ENCODE assay signal across 8 cellular contexts in the genomic region with DNA sequence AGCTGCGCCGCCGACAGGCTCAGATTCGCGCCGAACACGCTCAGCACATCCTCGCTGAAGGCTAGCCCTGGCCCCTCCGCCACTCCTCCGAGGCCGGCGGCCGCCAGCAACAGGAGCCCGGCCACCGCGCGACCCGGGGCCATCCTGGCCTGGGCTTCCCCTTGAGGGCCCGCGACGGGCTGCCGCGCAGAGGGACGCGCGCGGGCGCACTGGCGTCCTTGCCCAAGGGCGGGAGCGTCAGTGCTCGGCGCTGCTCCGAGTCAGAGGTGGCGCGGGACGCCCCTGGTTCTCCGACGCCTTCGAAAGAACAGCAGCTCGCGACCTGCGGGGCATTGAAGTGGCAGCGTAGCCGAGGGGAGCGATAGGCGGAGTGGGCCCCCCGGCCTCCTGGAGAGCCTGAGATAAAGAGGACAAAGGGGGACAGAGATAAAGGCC. TPM values are rescaled to one million over a fixed set of nuclear protein-coding genes. Genes with fewer than 3 reads are reported as not detected.
A peak's percentile ranks its signal among the peaks of the same experiment; 100 is the strongest.
DNase-seq lines count a peak whose midpoint lies in the region; ATAC-seq, FAIRE-seq and TF ChIP-seq lines count a peak whose summit lies in the region.

No MANE protein-coding gene starts in this region.

- no peak for TF ChIP-seq EP300 in A549 (IDR thresholded peaks at IDR 0.05)

- peak overlapping the region; percentile 83 to 92 for H3K27ac Mint-ChIP-seq in natural killer cell

- peaks cover 41% of the 10 kb centered on the region in 2 donors for H3K4me1 Mint-ChIP-seq in natural killer cell

- no peaks in the 10 kb centered on the region for H3K27me3 ChIP-seq in esophagus squamous epithelium

- POLR2A ChIA-PET in A549 (lab: Yijun Ruan, JAX): interaction anchor here (1.8 kb wide), 1 partner anchor 86 kb away, joined by 9 read pairs; no protein-coding TSS in a partner anchor

- no peak for FAIRE-seq in A549 (lab: Jason Lieb, UNC)

- H3K27ac ChIP-seq in A549 (peak overlapping the region; percentile 74 to 93), esophagus squamous epithelium (peak overlapping the region; percentile 65 to 84 (median 76))

- H3K9me3 ChIP-seq in A549 (no peaks in the 10 kb centered on the region), esophagus squamous epithelium (no peaks in the 10 kb centered on the region)

- ATAC-seq in A549: peak; percentile 86 to 90
- peak; percentile 28 for ATAC-seq in GM18508 (IDR thresholded peaks at IDR 0.05; ENCODE audit: insufficient read depth, unreplicated experiment)
- ATAC-seq in HG02970 (IDR thresholded peaks at IDR 0.05; ENCODE audit: low FRiP score, unreplicated experiment): peak; percentile 55
- peak; percentile 71 to 80 (median 73) for ATAC-seq in natural killer cell
- ATAC-seq in stimulated activated naive CD8-positive, alpha-beta T cell treated with anti-CD3 and anti-CD28 coated beads, Interleukin-15, Interleukin-2, amounts not matched to agents 100 U/mL and 50 U/mL, for 24 hours: peak; percentile 66

- intact Hi-C loops in esophagus squamous epithelium (cut with DNase I) (no loop called here), natural killer cell (cut with micrococcal nuclease) (loop anchor here (1.0 kb wide), 1 partner anchor 87 kb away; no protein-coding TSS in a partner anchor)

- CTCF ChIA-PET in A549 (lab: Yijun Ruan, JAX): interaction anchor here (0.6 to 0.9 kb wide), 2 partner anchors 83 to 86 kb away, joined by 3 to 4 read pairs; no protein-coding TSS in a partner anchor

- H3K36me3 ChIP-seq in esophagus squamous epithelium: no peaks in the 10 kb centered on the region

- no peak for TF ChIP-seq CTCF in A549 (IDR thresholded peaks at IDR 0.05)
- TF ChIP-seq CTCF in esophagus squamous epithelium (IDR thresholded peaks at IDR 0.05): no peak
- TF ChIP-seq CTCF in natural killer cell (IDR thresholded peaks at IDR 0.05): no peak

- TF ChIP-seq POLR2A in A549 (IDR thresholded peaks at IDR 0.05; ENCODE audit: low read length): 0 out of 2 replicates have a peak, but pooled peaks have one; percentile 32
- TF ChIP-seq POLR2A in esophagus squamous epithelium (IDR thresholded peaks at IDR 0.05): peak in 1 of 4 donors; percentile 34

- H3K36me3 Mint-ChIP-seq in natural killer cell: no peaks in the 10 kb centered on the region

- H3K4me3 ChIP-seq in A549 (peak overlapping the region; percentile 56), esophagus squamous epithelium (peak overlapping the region; percentile 55 to 86 (median 68))

- no peaks in the 10 kb centered on the region for H3K9me3 Mint-ChIP-seq in natural killer cell

- H3K4me3 Mint-ChIP-seq in natural killer cell: peak overlapping the region; percentile 86

- no peak for TF ChIP-seq RAD21 in A549 (conservative IDR thresholded peaks at IDR 0.05 in 1 of 2, IDR thresholded peaks at IDR 0.05 in 1 of 2)

- H3K4me1 ChIP-seq in A549: peaks cover 9% of the 10 kb centered on the region; the same call in 1 of the 3 replicates
- peaks cover 6 to 25% (median 8%) of the 10 kb centered on the region in 3 donors for H3K4me1 ChIP-seq in esophagus squamous epithelium

- peaks cover 0 to 4% of the 10 kb centered on the region in 2 donors for H3K27me3 Mint-ChIP-seq in natural killer cell (ENCODE audit: low read depth in 2 of 2)

- DNase-seq in A549 (ENCODE audit: low read depth in 1 of 2, low spot score in 1 of 2) (peak; percentile 38 to 57), NCI-H748 treated with DMSO at 0.1 percent for 48 hours (lab: John Stamatoyannopoulos, UW) (peak; percentile 26), activated T-cell treated with anti-CD3 and anti-CD28 coated beads for 48 hours (ENCODE audit: low read depth) (peak; percentile 72), esophagus squamous epithelium (lab: John Stamatoyannopoulos, UW) (peak; percentile 20), natural killer cell (peak; percentile 72)
- DNase-seq in stimulated activated naive CD8-positive, alpha-beta T cell treated with anti-CD3 and anti-CD28 coated beads, Interleukin-15, Interleukin-2, amounts not matched to agents 100 U/mL and 50 U/mL, for 24 hours: peak; percentile 75

- 0% methylated on average over 7 of the region's 48 CpGs for WGBS in A549 (ENCODE audit: missing lambda C conversion rate)
- 0% methylated on average over 4 of the region's 48 CpGs; no CpG with 5 or more reads in 1 of the 2 donors for whole genome bisulfite sequencing in esophagus squamous epithelium, 2 donors

- peak overlapping the region; percentile 84 for H3K4me2 ChIP-seq in A549

TF ChIP-seq in A549, 52 proteins besides CTCF, POLR2A, EP300 and RAD21:
- TF ChIP-seq, protein P1, sequence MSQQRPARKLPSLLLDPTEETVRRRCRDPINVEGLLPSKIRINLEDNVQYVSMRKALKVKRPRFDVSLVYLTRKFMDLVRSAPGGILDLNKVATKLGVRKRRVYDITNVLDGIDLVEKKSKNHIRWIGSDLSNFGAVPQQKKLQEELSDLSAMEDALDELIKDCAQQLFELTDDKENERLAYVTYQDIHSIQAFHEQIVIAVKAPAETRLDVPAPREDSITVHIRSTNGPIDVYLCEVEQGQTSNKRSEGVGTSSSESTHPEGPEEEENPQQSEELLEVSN (IDR thresholded peaks at IDR 0.05; ENCODE audit: borderline replicate concordance, low read depth): peak; percentile 94
- TF ChIP-seq FOXS1 (CRISPR knock-in tag; IDR thresholded peaks at IDR 0.05): no peak

RNA-seq across cellular contexts. Expression of a gene that starts 0.7 kb away (rescaled TPM):
- 19.0 and 20.4 TPM in 2 replicates for polyA plus RNA-seq in A549 (2011; rRNA removed)
- polyA plus RNA-seq in A549 (2012; cell fraction: cytosol; rRNA removed): 6.4 and 8.0 TPM in 2 replicates
- polyA plus RNA-seq in A549 (2012; cell fraction: nucleus; rRNA removed): 5.1 and 5.9 TPM in 2 replicates
- polyA plus RNA-seq in A549 (2017; fragmentation: RNase III; extraction: RNeasy Plus Mini Kit Qiagen cat#74134 plus additional on column Dnase treatment): 12.9 to 15.8 TPM (median 14.1 TPM) in 3 replicates
- 9.4 and 10.4 TPM in 2 replicates for polyA minus RNA-seq in A549 (2011; rRNA and poly(A)+ RNA removed)
- 1 to 10 TPM; 2.9 to 8.6 (median 6.3) TPM for total RNA-seq in esophagus squamous epithelium
- 10 to 100 TPM; 18.0 to 20.0 (median 18.2) TPM for total RNA-seq in natural killer cell

Comparison
In these comparisons a context has a peak if more than half of its experiments do, and no peak if none do; other contexts are left out.
1. Peak in every context shown above with its lines: DNase-seq, ATAC-seq, H3K4me3 ChIP-seq and H3K27ac ChIP-seq.
2. ATAC-seq: peak in every context shown above with its lines; median percentile 88 in A549; 73 in natural killer cell; 66 in stimulated activated naive CD8-positive, alpha-beta T cell treated with anti-CD3 and anti-CD28 coated beads, Interleukin-15, Interleukin-2, amounts not matched to agents 100 U/mL and 50 U/mL, for 24 hours; 55 in HG02970; 28 in GM18508.
3. DNase-seq: peak in every context shown above with its lines; median percentile 75 in stimulated activated naive CD8-positive, alpha-beta T cell treated with anti-CD3 and anti-CD28 coated beads, Interleukin-15, Interleukin-2, amounts not matched to agents 100 U/mL and 50 U/mL, for 24 hours; 72 in activated T-cell treated with anti-CD3 and anti-CD28 coated beads for 48 hours; 72 in natural killer cell; 48 in A549; 26 in NCI-H748 treated with DMSO at 0.1 percent for 48 hours; 20 in esophagus squamous epithelium.